In the genomic region with DNA sequence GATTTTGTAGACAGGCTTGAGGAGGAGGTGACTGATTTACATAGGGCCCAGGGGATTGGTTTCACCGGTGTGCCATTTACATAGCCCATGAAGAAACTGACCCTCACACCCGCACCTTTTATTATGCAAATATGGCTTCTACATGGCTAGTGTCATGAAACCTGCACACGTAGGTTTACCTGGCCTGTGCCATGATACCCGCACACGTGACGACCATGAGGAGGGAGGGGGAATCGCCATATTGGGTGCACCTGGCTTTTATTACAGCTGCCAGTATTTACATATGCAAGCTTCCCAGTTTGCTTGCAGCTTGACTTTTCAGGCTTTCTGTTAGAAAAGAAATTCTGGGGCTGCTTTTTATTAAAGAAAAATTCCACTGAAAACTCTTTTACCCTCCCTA, we compare ENCODE assay signal across 19 cellular contexts.
"Had no signal": no experiment of that assay in that cellular context is flagged by ENCODE, and none has a peak within 500 bp of the region (broad histone marks: within the 10 kb centered on the region; RNA-seq: fewer than 3 reads in every experiment).

No MANE protein-coding gene starts in this region.

- H3K4me1 ChIP-seq: ascending aorta, colonic mucosa, gastrocnemius medialis, upper lobe of left lung had no signal

- H3K9me3 ChIP-seq: ascending aorta, colonic mucosa, gastrocnemius medialis, thoracic aorta, upper lobe of left lung had no signal

- H3K4me1 Mint-ChIP-seq: activated naive CD4-positive, alpha-beta T cell treated with anti-CD3 and anti-CD28 coated beads, Interleukin-2, amount 50 U/mL, for 24 hours; central memory CD8-positive, alpha-beta T cell; memory B cell; stimulated activated naive B cell treated with anti-CD40 and anti-IgM and Interleukin-4, amounts not matched to agents 10 μg/mL and 1 μg/mL and 100 μg/mL, for 72 hours had no signal

- DNase-seq: activated CD4-positive, alpha-beta T cell treated with anti-CD3 and anti-CD28 coated beads, Interleukin-2, amount 50 U/mL, for 1 hour; activated CD4-positive, CD25-positive, alpha-beta regulatory T cell treated with anti-CD3 and anti-CD28 coated beads, Interleukin-2, amount 50 U/mL, for 72 hours; activated CD8-positive, alpha-beta memory T cell treated with anti-CD3 and anti-CD28 coated beads for 24 hours; activated CD8-positive, alpha-beta memory T cell treated with anti-CD3 and anti-CD28 coated beads, Interleukin-2, amount 50 U/mL, for 48 hours; activated effector memory CD4-positive, alpha-beta T cell treated with anti-CD3 and anti-CD28 coated beads, Interleukin-2, amount 50 U/mL, for 16 hours; activated T-cell treated with anti-CD3 and anti-CD28 coated beads, Interleukin-2, amount 50 U/mL, for 72 hours; colonic mucosa; gastrocnemius medialis; head of caudate nucleus; occipital lobe; stimulated activated naive B cell treated with anti-CD40 and anti-IgM and Interleukin-4, amounts not matched to agents 10 μg/mL and 1 μg/mL and 100 μg/mL, for 72 hours; T1000; upper lobe of left lung had no signal

- H3K9me3 Mint-ChIP-seq: activated naive CD4-positive, alpha-beta T cell treated with anti-CD3 and anti-CD28 coated beads, Interleukin-2, amount 50 U/mL, for 24 hours; stimulated activated naive B cell treated with anti-CD40 and anti-IgM and Interleukin-4, amounts not matched to agents 10 μg/mL and 1 μg/mL and 100 μg/mL, for 72 hours had no signal

- H3K4me3 Mint-ChIP-seq: activated naive CD4-positive, alpha-beta T cell treated with anti-CD3 and anti-CD28 coated beads, Interleukin-2, amount 50 U/mL, for 24 hours; activated T-cell treated with anti-CD3 and anti-CD28 coated beads, Interleukin-2, amount 50 U/mL, for 72 hours; central memory CD8-positive, alpha-beta T cell; memory B cell; stimulated activated naive B cell treated with anti-CD40 and anti-IgM and Interleukin-4, amounts not matched to agents 10 μg/mL and 1 μg/mL and 100 μg/mL, for 72 hours had no signal

- H3K27ac Mint-ChIP-seq: activated naive CD4-positive, alpha-beta T cell treated with anti-CD3 and anti-CD28 coated beads, Interleukin-2, amount 50 U/mL, for 24 hours; activated T-cell treated with anti-CD3 and anti-CD28 coated beads, Interleukin-2, amount 50 U/mL, for 72 hours; memory B cell; stimulated activated naive B cell treated with anti-CD40 and anti-IgM and Interleukin-4, amounts not matched to agents 10 μg/mL and 1 μg/mL and 100 μg/mL, for 72 hours had no signal

- H3K4me3 ChIP-seq: ascending aorta, colonic mucosa, gastrocnemius medialis, thoracic aorta, upper lobe of left lung had no signal

- ATAC-seq: activated T-cell treated with anti-CD3 and anti-CD28 coated beads, Interleukin-2, amount 50 U/mL, for 72 hours; gastrocnemius medialis; stimulated activated naive B cell treated with anti-CD40 and anti-IgM and Interleukin-4, amounts not matched to agents 10 μg/mL and 1 μg/mL and 100 μg/mL, for 72 hours had no signal

- H3K27ac ChIP-seq: ascending aorta, colonic mucosa, gastrocnemius medialis, thoracic aorta, upper lobe of left lung had no signal

- H3K36me3 ChIP-seq: ascending aorta, colonic mucosa, gastrocnemius medialis, thoracic aorta, upper lobe of left lung had no signal

- FAIRE-seq: endometrium had no signal

- H3K27me3 ChIP-seq: ascending aorta, colonic mucosa, gastrocnemius medialis, upper lobe of left lung had no signal

- H3K36me3 Mint-ChIP-seq: activated naive CD4-positive, alpha-beta T cell treated with anti-CD3 and anti-CD28 coated beads, Interleukin-2, amount 50 U/mL, for 24 hours; memory B cell; stimulated activated naive B cell treated with anti-CD40 and anti-IgM and Interleukin-4, amounts not matched to agents 10 μg/mL and 1 μg/mL and 100 μg/mL, for 72 hours had no signal

- H3K27me3 Mint-ChIP-seq: activated naive CD4-positive, alpha-beta T cell treated with anti-CD3 and anti-CD28 coated beads, Interleukin-2, amount 50 U/mL, for 24 hours; central memory CD8-positive, alpha-beta T cell; memory B cell; stimulated activated naive B cell treated with anti-CD40 and anti-IgM and Interleukin-4, amounts not matched to agents 10 μg/mL and 1 μg/mL and 100 μg/mL, for 72 hours had no signal
